9 cellular contexts compared by ENCODE assay signal in genomic region chr20:4795394-4795793, GRCh38. TPM values are rescaled to one million over a fixed set of nuclear protein-coding genes. Genes with fewer than 3 reads are reported as not detected.
DNase-seq lines count a peak whose midpoint lies in the region; ATAC-seq and TF ChIP-seq lines count a peak whose summit lies in the region.
"Had no signal": no experiment of that assay in that cellular context is flagged by ENCODE, and none has a peak within 500 bp of the region (broad histone marks: within the 10 kb centered on the region; RNA-seq: fewer than 3 reads in every experiment).

No MANE protein-coding gene starts in this region.

- in situ Hi-C loops in brain microvascular endothelial cell (cut with HindIII; ENCODE audit: low pct_ligation_motif_present, low sequenced_read_pairs), result no loop called here

- H3K27ac ChIP-seq in brain microvascular endothelial cell, result no peak overlapping the region
- H3K27ac ChIP-seq in testis, result peak overlapping the region in 1 of 2 donors; percentile 55

- no peaks in the 10 kb centered on the region for H3K9me3 ChIP-seq in testis

- DNase-seq in EL (peak; percentile 76), HFF-Myc (ENCODE audit: extremely low read depth, low read depth) (peak; percentile 11), OCI-M1 (lab: John Stamatoyannopoulos, UW) (peak; percentile 83), brain microvascular endothelial cell (peak; percentile 68), skeletal muscle cell (ENCODE audit: low read depth) (peak; percentile 20), testis (no peak)
- no peak for DNase-seq in effector CD8-positive, alpha-beta T cell (lab: John Stamatoyannopoulos, UW)

- TF ChIP-seq CTCF in HFF-Myc (IDR thresholded peaks at IDR 0.05; ENCODE audit: low read depth, low read length, missing control alignments), result no peak
- no peak for TF ChIP-seq CTCF in brain microvascular endothelial cell (IDR thresholded peaks at IDR 0.05; ENCODE audit: low read depth, low read length, missing control alignments)
- TF ChIP-seq CTCF in testis (IDR thresholded peaks at IDR 0.05), result no peak

- H3K27me3 ChIP-seq in brain microvascular endothelial cell (replicated peaks) (no peaks in the 10 kb centered on the region), testis (no peaks in the 10 kb centered on the region)
- H3K27me3 ChIP-seq: upper lobe of left lung had no signal

- TF ChIP-seq POLR2A in testis (IDR thresholded peaks at IDR 0.05), result no peak

- WGBS in testis, 2 donors, result 50 to 60% methylated on average over 1 to 2 of the region's 2 CpGs

- H3K36me3 ChIP-seq in brain microvascular endothelial cell (replicated peaks), result no peaks in the 10 kb centered on the region
- H3K36me3 ChIP-seq in testis (ENCODE audit: low read depth, missing control alignments), result no peaks in the 10 kb centered on the region

- H3K4me1 ChIP-seq in testis, result no peaks in the 10 kb centered on the region

- intact Hi-C loops in testis (cut with DNase I; ENCODE audit: low total_unique reads), result no loop called here

- H3K4me3 ChIP-seq in HFF-Myc (replicated peaks; ENCODE audit: low read depth, low read length) (no peak overlapping the region), brain microvascular endothelial cell (ENCODE audit: low read depth, low read length) (no peak overlapping the region), skeletal muscle cell (ENCODE audit: low read depth, low read length) (no peak overlapping the region), testis (no peak overlapping the region)
- H3K4me3 ChIP-seq: upper lobe of left lung had no signal

- no peak for ATAC-seq in GM21737 (IDR thresholded peaks at IDR 0.05; ENCODE audit: unreplicated experiment)

RNA-seq across cellular contexts. Expression of gene RASSF2, which starts 28.0 kb away (rescaled TPM):
- 10 to 100 TPM; 67.8 to 82.9 TPM for total RNA-seq in testis
- polyA plus RNA-seq in testis (ENCODE audit: insufficient read depth, low read depth, low replicate concordance), result 54.8 TPM

Comparison
In these comparisons a context has a peak if more than half of its experiments do, and no peak if none do; other contexts are left out.
1. DNase-seq: peak in EL (single experiment), HFF-Myc (single experiment), OCI-M1 (single experiment), brain microvascular endothelial cell (single experiment) and skeletal muscle cell (single experiment); none in effector CD8-positive, alpha-beta T cell (single experiment) and testis (single experiment).